In the genomic region with DNA sequence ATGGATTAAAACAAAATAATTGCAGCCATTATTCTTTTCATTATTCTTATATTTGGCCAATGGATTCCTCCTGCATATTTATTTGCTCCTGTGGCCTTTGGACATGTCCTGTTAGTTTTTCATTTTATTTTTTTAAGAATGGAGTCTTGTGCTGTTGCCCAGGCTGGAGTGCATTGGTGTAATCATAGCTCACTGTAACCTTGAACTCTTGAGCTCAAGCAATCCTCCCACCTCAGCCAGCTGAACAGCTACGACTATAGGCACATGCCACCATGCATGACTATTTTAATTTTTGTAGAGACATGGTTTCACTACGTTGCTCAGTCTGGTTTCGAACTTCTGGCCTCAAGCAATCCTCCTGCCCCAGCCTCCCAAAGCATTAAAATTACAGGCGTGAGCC, we compare ENCODE assay signal across 11 cellular contexts. TPM values are rescaled to one million over a fixed set of nuclear protein-coding genes. Genes with fewer than 3 reads are reported as not detected.
"Had no signal": no experiment of that assay in that cellular context is flagged by ENCODE, and none has a peak within 500 bp of the region (broad histone marks: within the 10 kb centered on the region; RNA-seq: fewer than 3 reads in every experiment).

No MANE protein-coding gene starts in this region.

- H3K4me3 ChIP-seq: GM23248, GM23338, HAP-1 had no signal

- H3K9ac ChIP-seq: GM23248 had no signal

- H3K4me1 ChIP-seq: HAP-1 had no signal

- H3K36me3 ChIP-seq: HAP-1 had no signal

- DNase-seq: GM23248, GOT3, H7, H9, HCEC 1CT, HFFc6 had no signal

- H2AFZ ChIP-seq: GM23248, GM23338 had no signal

- FAIRE-seq: H1, H54 had no signal

- ATAC-seq: GM23338, HCT116 had no signal

- H3K4me2 ChIP-seq: GM23338 had no signal

- H3K9me3 ChIP-seq: HAP-1 had no signal

- H3K27ac ChIP-seq: GM23248 had no signal

RNA-seq across cellular contexts. Expression of gene STEAP4, which starts 44.1 kb away (rescaled TPM):
- total RNA-seq: GM23248, GM23338, H1, H9, HFFc6 had no signal
- polyA plus RNA-seq: GM23248 had no signal
